In the genomic region with DNA sequence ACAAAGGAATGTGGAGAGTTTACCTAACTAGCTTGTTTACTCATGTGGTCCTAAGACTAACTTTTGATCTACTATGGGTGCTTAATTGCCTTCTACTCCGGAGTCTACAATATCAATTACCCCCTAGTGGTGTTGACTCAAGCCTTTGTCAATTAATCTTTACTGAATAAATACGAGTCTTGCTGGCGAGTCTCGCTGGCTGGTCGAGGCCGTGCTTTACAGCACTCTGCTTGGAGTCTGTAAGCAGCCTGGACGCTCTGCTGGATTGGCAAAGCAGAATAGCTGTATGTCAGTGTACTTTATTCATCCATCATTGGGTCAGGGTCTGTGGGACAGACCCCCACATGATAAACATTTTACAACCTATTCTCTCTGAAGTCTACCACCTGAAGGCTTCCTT, we compare ENCODE assay signal across 30 cellular contexts. TPM values are rescaled to one million over a fixed set of nuclear protein-coding genes. Genes with fewer than 3 reads are reported as not detected.
"Had no signal": no experiment of that assay in that cellular context is flagged by ENCODE, and none has a peak within 500 bp of the region (broad histone marks: within the 10 kb centered on the region; RNA-seq: fewer than 3 reads in every experiment).

No MANE protein-coding gene starts in this region.

- H3K36me3 ChIP-seq: adrenal gland, esophagus squamous epithelium, ovary, prostate gland, stomach, thyroid gland, upper lobe of right lung had no signal

- H3K27me3 Mint-ChIP-seq: activated naive CD8-positive, alpha-beta T cell treated with anti-CD3 and anti-CD28 coated beads for 36 hours; naive B cell had no signal

- H3K9me3 Mint-ChIP-seq: activated CD4-positive, alpha-beta memory T cell treated with anti-CD3 and anti-CD28 coated beads for 36 hours; activated CD4-positive, alpha-beta T cell treated with anti-CD3 and anti-CD28 coated beads, Interleukin-2, amount 10 ng/mL, durations not matched to agents 24 days and 14 days; activated naive CD4-positive, alpha-beta T cell treated with anti-CD3 and anti-CD28 coated beads for 36 hours; activated naive CD8-positive, alpha-beta T cell treated with anti-CD3 and anti-CD28 coated beads for 36 hours; activated T-helper 1 cell treated with anti-CD3 and anti-CD28 coated beads, Interleukin-12 subunit alpha, Interleukin-12 subunit beta, Interleukin-2, Interleukin-4 antibody, amounts not matched to agents 30 ng/mL and 10 ng/mL and 1 ng/mL, durations not matched to agents 14 hours and 24 hours and 36 hours; naive B cell; stimulated activated naive B cell treated with anti-CD40 and anti-IgM and Interleukin-4, amounts not matched to agents 10 μg/mL and 1 μg/mL and 100 μg/mL, for 72 hours had no signal

- H3K27ac ChIP-seq: body of pancreas, epithelial cell of prostate, esophagus squamous epithelium, ovary, prostate gland, stomach, thyroid gland, upper lobe of right lung had no signal

- H3K4me1 ChIP-seq: body of pancreas, prostate gland, stomach, thyroid gland, upper lobe of right lung had no signal

- DNase-seq: activated CD4-positive, alpha-beta memory T cell treated with anti-CD3 and anti-CD28 coated beads for 36 hours; activated CD4-positive, alpha-beta T cell treated with anti-CD3 and anti-CD28 coated beads, Interleukin-2, amount 10 ng/mL, durations not matched to agents 24 days and 14 days; activated CD4-positive, CD25-positive, alpha-beta regulatory T cell treated with anti-CD3 and anti-CD28 coated beads, Interleukin-2, amount 50 U/mL, for 72 hours; activated CD8-positive, alpha-beta memory T cell treated with anti-CD3 and anti-CD28 coated beads, Interleukin-2, amount 50 U/mL, for 4 hours; activated effector memory CD4-positive, alpha-beta T cell treated with anti-CD3 and anti-CD28 coated beads, Interleukin-2, amount 50 U/mL, for 16 hours; activated naive CD4-positive, alpha-beta T cell treated with anti-CD3 and anti-CD28 coated beads for 36 hours; activated naive CD8-positive, alpha-beta T cell treated with anti-CD3 and anti-CD28 coated beads for 36 hours; activated T-cell treated with anti-CD3 and anti-CD28 coated beads, Interleukin-2, amount 50 U/mL, for 1 hour; adrenal gland; aorta; body of pancreas; dermis blood vessel endothelial cell; effector CD4-positive, alpha-beta T cell; esophagus squamous epithelium; left cardiac atrium; mammary epithelial cell; naive B cell; ovary; stimulated activated CD4-positive, alpha-beta T cell treated with anti-CD3 and anti-CD28 coated beads, Interleukin-15, amount 100 ng/mL, for 24 hours; stimulated activated CD4-positive, alpha-beta T cell treated with anti-CD3 and anti-CD28 coated beads, Interleukin-2, amount 100 ng/mL, for 24 hours; stimulated activated naive B cell treated with anti-CD40 and anti-IgM and Interleukin-4, amounts not matched to agents 10 μg/mL and 1 μg/mL and 100 μg/mL, for 72 hours; stomach; T-helper 2 cell; thyroid gland; upper lobe of right lung had no signal

- H3K4me3 Mint-ChIP-seq: activated CD4-positive, alpha-beta memory T cell treated with anti-CD3 and anti-CD28 coated beads for 36 hours; activated CD4-positive, alpha-beta T cell treated with anti-CD3 and anti-CD28 coated beads, Interleukin-2, amount 10 ng/mL, durations not matched to agents 24 days and 14 days; activated naive CD4-positive, alpha-beta T cell treated with anti-CD3 and anti-CD28 coated beads for 36 hours; activated naive CD8-positive, alpha-beta T cell treated with anti-CD3 and anti-CD28 coated beads for 36 hours; activated T-helper 1 cell treated with anti-CD3 and anti-CD28 coated beads, Interleukin-12 subunit alpha, Interleukin-12 subunit beta, Interleukin-2, Interleukin-4 antibody, amounts not matched to agents 30 ng/mL and 10 ng/mL and 1 ng/mL, durations not matched to agents 14 hours and 24 hours and 36 hours; mesothelial cell of epicardium; naive B cell; stimulated activated naive B cell treated with anti-CD40 and anti-IgM and Interleukin-4, amounts not matched to agents 10 μg/mL and 1 μg/mL and 100 μg/mL, for 72 hours had no signal

- H3K27ac Mint-ChIP-seq: activated CD4-positive, alpha-beta memory T cell treated with anti-CD3 and anti-CD28 coated beads for 36 hours; activated CD4-positive, alpha-beta T cell treated with anti-CD3 and anti-CD28 coated beads, Interleukin-2, amount 10 ng/mL, durations not matched to agents 24 days and 14 days; activated naive CD4-positive, alpha-beta T cell treated with anti-CD3 and anti-CD28 coated beads for 36 hours; activated naive CD8-positive, alpha-beta T cell treated with anti-CD3 and anti-CD28 coated beads for 36 hours; activated T-helper 1 cell treated with anti-CD3 and anti-CD28 coated beads, Interleukin-12 subunit alpha, Interleukin-12 subunit beta, Interleukin-2, Interleukin-4 antibody, amounts not matched to agents 30 ng/mL and 10 ng/mL and 1 ng/mL, durations not matched to agents 14 hours and 24 hours and 36 hours; mesothelial cell of epicardium; naive B cell; stimulated activated naive B cell treated with anti-CD40 and anti-IgM and Interleukin-4, amounts not matched to agents 10 μg/mL and 1 μg/mL and 100 μg/mL, for 72 hours had no signal

- H3K4me3 ChIP-seq: adrenal gland, body of pancreas, esophagus squamous epithelium, ovary, prostate gland, stomach, thyroid gland, upper lobe of right lung had no signal

- H3K36me3 Mint-ChIP-seq: activated CD4-positive, alpha-beta memory T cell treated with anti-CD3 and anti-CD28 coated beads for 36 hours; activated naive CD8-positive, alpha-beta T cell treated with anti-CD3 and anti-CD28 coated beads for 36 hours; naive B cell; stimulated activated naive B cell treated with anti-CD40 and anti-IgM and Interleukin-4, amounts not matched to agents 10 μg/mL and 1 μg/mL and 100 μg/mL, for 72 hours had no signal

- ATAC-seq: body of pancreas; left cardiac atrium; stimulated activated naive B cell treated with anti-CD40 and anti-IgM and Interleukin-4, amounts not matched to agents 10 μg/mL and 1 μg/mL and 100 μg/mL, for 72 hours; upper lobe of right lung had no signal

- H3K9me3 ChIP-seq: adrenal gland, body of pancreas, esophagus squamous epithelium, ovary, prostate gland, stomach, thyroid gland, upper lobe of right lung had no signal

- H3K4me1 Mint-ChIP-seq: naive B cell; stimulated activated naive B cell treated with anti-CD40 and anti-IgM and Interleukin-4, amounts not matched to agents 10 μg/mL and 1 μg/mL and 100 μg/mL, for 72 hours had no signal

- H3K27me3 ChIP-seq: adrenal gland, body of pancreas, esophagus squamous epithelium, ovary, stomach, thyroid gland, upper lobe of right lung had no signal

RNA-seq across cellular contexts. Expression of gene CCDC169, which starts 58.4 kb away (rescaled TPM):
- total RNA-seq: activated T-helper 1 cell treated with anti-CD3 and anti-CD28 coated beads, Interleukin-12 subunit alpha, Interleukin-12 subunit beta, Interleukin-2, Interleukin-4 antibody, amounts not matched to agents 30 ng/mL and 10 ng/mL and 1 ng/mL, durations not matched to agents 14 hours and 24 hours and 36 hours had no signal
- polyA plus RNA-seq: liver had no signal
